In the genomic region with DNA sequence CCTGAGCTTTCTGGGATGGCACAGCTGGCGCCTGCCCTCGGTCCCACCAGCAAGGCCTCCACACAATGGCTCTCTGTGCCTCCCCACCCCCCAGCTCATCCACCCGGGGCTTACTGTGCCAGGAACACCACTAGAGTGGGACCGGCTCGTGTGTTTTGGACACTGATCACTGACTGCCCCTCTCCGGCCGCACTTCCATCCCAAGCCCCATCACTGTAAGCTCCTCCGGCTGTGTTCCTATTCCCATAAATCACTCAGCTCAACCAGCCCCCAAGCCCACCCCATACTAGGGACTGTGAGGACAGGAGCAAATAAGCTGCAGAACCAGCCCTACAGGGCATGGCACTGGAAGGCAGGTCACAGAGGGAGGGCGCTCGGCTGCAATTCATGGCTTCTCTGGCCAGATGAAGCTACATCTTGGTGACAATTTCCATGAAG, we compare ENCODE assay signal across 16 cellular contexts. TPM values are rescaled to one million over a fixed set of nuclear protein-coding genes. Genes with fewer than 3 reads are reported as not detected.
"Had no signal": no experiment of that assay in that cellular context is flagged by ENCODE, and none has a peak within 500 bp of the region (broad histone marks: within the 10 kb centered on the region; RNA-seq: fewer than 3 reads in every experiment).

No MANE protein-coding gene starts in this region.

- ATAC-seq: activated T-cell treated with anti-CD3 and anti-CD28 coated beads, Interleukin-2, amount 50 U/mL, for 4 hours; body of pancreas; gastroesophageal sphincter; left colon; mucosa of descending colon; natural killer cell treated with Interleukin-12 subunit alpha and Interleukin-12 subunit beta and Interleukin-15 and Interleukin-18, amount 100 ng/mL, for 72 hours; stimulated activated naive CD8-positive, alpha-beta T cell treated with anti-CD3 and anti-CD28 coated beads, Interleukin-15, Interleukin-2, amounts not matched to agents 100 U/mL and 50 U/mL, for 24 hours had no signal

- H3K4me1 ChIP-seq: body of pancreas had no signal

- H3K4me3 ChIP-seq: body of pancreas, gastroesophageal sphincter, lung, mucosa of descending colon, sigmoid colon had no signal

- H3K27ac ChIP-seq: body of pancreas, gastroesophageal sphincter, sigmoid colon had no signal

- H3K27me3 ChIP-seq: body of pancreas, gastroesophageal sphincter, sigmoid colon had no signal

- H3K9me3 ChIP-seq: body of pancreas, gastroesophageal sphincter, mucosa of descending colon, sigmoid colon had no signal

- DNase-seq: activated CD4-positive, alpha-beta T cell treated with anti-CD3 and anti-CD28 coated beads, Interleukin-2, amount 50 U/mL, for 4 hours; activated CD4-positive, CD25-positive, alpha-beta regulatory T cell treated with anti-CD3 and anti-CD28 coated beads, Interleukin-2, amount 50 U/mL, for 72 hours; activated gamma-delta T cell treated with Interleukin-2 at 50 U/mL for 16 hours; activated T-cell treated with anti-CD3 and anti-CD28 coated beads, Interleukin-2, amount 50 U/mL, for 4 hours; body of pancreas; immature natural killer cell; left colon; mucosa of descending colon; sigmoid colon; stimulated activated CD4-positive, alpha-beta T cell treated with anti-CD3 and anti-CD28 coated beads, Interleukin-12 subunit alpha, Interleukin-12 subunit beta, amount 100 ng/mL, for 4 hours; stimulated activated naive CD8-positive, alpha-beta T cell treated with anti-CD3 and anti-CD28 coated beads, Interleukin-15, Interleukin-2, amounts not matched to agents 100 U/mL and 50 U/mL, for 24 hours; SW 1271; T-helper 9 cell had no signal

RNA-seq across cellular contexts. Expression of a gene that starts 29.2 kb away (rescaled TPM):
- polyA plus RNA-seq: immature natural killer cell had no signal
